In the genomic region with DNA sequence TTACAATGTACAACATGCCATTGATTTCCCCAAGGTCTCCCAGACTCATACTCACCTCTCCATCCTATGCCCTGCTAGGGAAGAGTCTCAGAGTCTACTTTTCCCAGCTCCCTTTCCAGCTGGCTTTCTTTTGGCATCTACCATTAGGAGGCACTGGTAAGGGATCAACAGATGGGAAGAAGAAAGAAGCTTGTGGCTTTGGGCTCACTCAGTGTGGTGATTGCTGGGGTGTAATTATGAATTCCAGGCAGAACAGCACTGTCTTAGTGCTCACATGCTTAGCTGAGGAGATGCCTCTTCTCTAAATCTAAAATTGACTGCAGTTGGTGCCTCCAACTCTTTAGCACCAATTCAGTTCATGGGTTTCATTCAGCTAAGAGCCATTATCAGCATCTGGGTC, we compare ENCODE assay signal across 33 cellular contexts.
"Had no signal": no experiment of that assay in that cellular context is flagged by ENCODE, and none has a peak within 500 bp of the region (broad histone marks: within the 10 kb centered on the region; RNA-seq: fewer than 3 reads in every experiment).

No MANE protein-coding gene starts in this region.

- H3K27ac Mint-ChIP-seq: activated B cell treated with CpG ODN at 0.5 μM for 24 hours; activated CD4-positive, alpha-beta memory T cell treated with anti-CD3 and anti-CD28 coated beads for 36 hours; activated CD4-positive, alpha-beta T cell treated with anti-CD3 and anti-CD28 coated beads, Interleukin-2, amount 10 ng/mL, durations not matched to agents 24 days and 14 days; activated CD8-positive, alpha-beta T cell treated with anti-CD3 and anti-CD28 coated beads for 36 hours; activated naive CD4-positive, alpha-beta T cell treated with anti-CD3 and anti-CD28 coated beads for 36 hours; activated naive CD4-positive, alpha-beta T cell treated with anti-CD3 and anti-CD28 coated beads, Interleukin-2, amount 50 U/mL, for 72 hours; activated naive CD8-positive, alpha-beta T cell treated with anti-CD3 and anti-CD28 coated beads for 36 hours; activated T-cell treated with anti-CD3 and anti-CD28 coated beads, Interleukin-2, amount 50 U/mL, for 72 hours; activated T-helper 1 cell treated with anti-CD3 and anti-CD28 coated beads, Interleukin-12 subunit alpha, Interleukin-12 subunit beta, Interleukin-2, Interleukin-4 antibody, amounts not matched to agents 30 ng/mL and 10 ng/mL and 1 ng/mL, durations not matched to agents 14 hours and 24 hours and 36 hours; activated T-helper 17 cell treated with anti-CD3 and anti-CD28 coated beads, Interleukin-2, amount 50 U/mL, for 72 hours; T-cell; T-helper 17 cell had no signal

- H3K9me3 ChIP-seq: adrenal gland, body of pancreas, breast epithelium had no signal

- H3K27ac ChIP-seq: adrenal gland, body of pancreas, brain microvascular endothelial cell, breast epithelium, VCaP had no signal

- H3K4me3 ChIP-seq: adrenal gland, body of pancreas, breast epithelium had no signal

- H3K9me3 Mint-ChIP-seq: activated B cell treated with CpG ODN at 0.5 μM for 24 hours; activated CD4-positive, alpha-beta memory T cell treated with anti-CD3 and anti-CD28 coated beads for 36 hours; activated CD4-positive, alpha-beta T cell treated with anti-CD3 and anti-CD28 coated beads, Interleukin-2, amount 10 ng/mL, durations not matched to agents 24 days and 14 days; activated CD8-positive, alpha-beta T cell treated with anti-CD3 and anti-CD28 coated beads for 36 hours; activated naive CD4-positive, alpha-beta T cell treated with anti-CD3 and anti-CD28 coated beads for 36 hours; activated naive CD4-positive, alpha-beta T cell treated with anti-CD3 and anti-CD28 coated beads, Interleukin-2, amount 50 U/mL, for 72 hours; activated naive CD8-positive, alpha-beta T cell treated with anti-CD3 and anti-CD28 coated beads for 36 hours; activated T-cell treated with anti-CD3 and anti-CD28 coated beads, Interleukin-2, amount 50 U/mL, for 4 hours; activated T-helper 1 cell treated with anti-CD3 and anti-CD28 coated beads, Interleukin-12 subunit alpha, Interleukin-12 subunit beta, Interleukin-2, Interleukin-4 antibody, amounts not matched to agents 30 ng/mL and 10 ng/mL and 1 ng/mL, durations not matched to agents 14 hours and 24 hours and 36 hours; activated T-helper 17 cell treated with anti-CD3 and anti-CD28 coated beads, Interleukin-2, amount 50 U/mL, for 72 hours had no signal

- H3K36me3 ChIP-seq: adrenal gland, brain microvascular endothelial cell, breast epithelium had no signal

- H3K4me3 Mint-ChIP-seq: activated B cell treated with CpG ODN at 0.5 μM for 24 hours; activated CD4-positive, alpha-beta memory T cell treated with anti-CD3 and anti-CD28 coated beads for 36 hours; activated CD4-positive, alpha-beta T cell treated with anti-CD3 and anti-CD28 coated beads, Interleukin-2, amount 10 ng/mL, durations not matched to agents 24 days and 14 days; activated CD8-positive, alpha-beta T cell treated with anti-CD3 and anti-CD28 coated beads for 36 hours; activated naive CD4-positive, alpha-beta T cell treated with anti-CD3 and anti-CD28 coated beads for 36 hours; activated naive CD8-positive, alpha-beta T cell treated with anti-CD3 and anti-CD28 coated beads for 36 hours; activated T-cell treated with anti-CD3 and anti-CD28 coated beads, Interleukin-2, amount 50 U/mL, for 4 hours; activated T-cell treated with anti-CD3 and anti-CD28 coated beads, Interleukin-2, amount 50 U/mL, for 72 hours; activated T-helper 1 cell treated with anti-CD3 and anti-CD28 coated beads, Interleukin-12 subunit alpha, Interleukin-12 subunit beta, Interleukin-2, Interleukin-4 antibody, amounts not matched to agents 30 ng/mL and 10 ng/mL and 1 ng/mL, durations not matched to agents 14 hours and 24 hours and 36 hours; activated T-helper 17 cell treated with anti-CD3 and anti-CD28 coated beads, Interleukin-2, amount 50 U/mL, for 72 hours; T-cell; T-helper 17 cell had no signal

- H3K27me3 ChIP-seq: adrenal gland, body of pancreas, brain microvascular endothelial cell, breast epithelium had no signal

- H3K4me1 ChIP-seq: adrenal gland, body of pancreas, breast epithelium had no signal

- DNase-seq: activated B cell treated with CpG ODN at 0.5 μM for 24 hours; activated CD4-positive, alpha-beta memory T cell treated with anti-CD3 and anti-CD28 coated beads for 36 hours; activated CD4-positive, alpha-beta T cell treated with anti-CD3 and anti-CD28 coated beads for 4 hours; activated CD4-positive, alpha-beta T cell treated with anti-CD3 and anti-CD28 coated beads, Interleukin-2, amount 10 ng/mL, durations not matched to agents 24 days and 14 days; activated CD4-positive, alpha-beta T cell treated with anti-CD3 and anti-CD28 coated beads, Interleukin-2, amount 50 U/mL, for 1 hour; activated CD4-positive, alpha-beta T cell treated with anti-CD3 and anti-CD28 coated beads, Interleukin-2, amount 50 U/mL, for 4 hours; activated CD4-positive, CD25-positive, alpha-beta regulatory T cell treated with anti-CD3 and anti-CD28 coated beads, Interleukin-2, amount 50 U/mL, for 72 hours; activated CD8-positive, alpha-beta memory T cell treated with anti-CD3 and anti-CD28 coated beads, Interleukin-2, amount 50 U/mL, for 4 hours; activated CD8-positive, alpha-beta T cell treated with anti-CD3 and anti-CD28 coated beads for 36 hours; activated effector memory CD4-positive, alpha-beta T cell treated with anti-CD3 and anti-CD28 coated beads, Interleukin-2, amount 50 U/mL, for 16 hours; activated gamma-delta T cell treated with Interleukin-2 at 50 U/mL for 16 hours; activated naive CD4-positive, alpha-beta T cell; activated naive CD4-positive, alpha-beta T cell treated with anti-CD3 and anti-CD28 coated beads for 36 hours; activated naive CD4-positive, alpha-beta T cell treated with anti-CD3 and anti-CD28 coated beads, Interleukin-2, amount 50 U/mL, for 16 hours; activated naive CD8-positive, alpha-beta T cell treated with anti-CD3 and anti-CD28 coated beads for 36 hours; activated T-cell treated with anti-CD3 and anti-CD28 coated beads for 4 hours; activated T-cell treated with anti-CD3 and anti-CD28 coated beads, Interleukin-2, amount 50 U/mL, for 1 hour; activated T-cell treated with anti-CD3 and anti-CD28 coated beads, Interleukin-2, amount 50 U/mL, for 4 hours; activated T-cell treated with anti-CD3 and anti-CD28 coated beads, Interleukin-2, amount 50 U/mL, for 72 hours; adrenal gland; amniotic stem cell; aorta; body of pancreas; brain microvascular endothelial cell; central memory CD4-positive, alpha-beta T cell; T-cell; T-helper 17 cell; T1000 had no signal

- H3K27me3 Mint-ChIP-seq: activated B cell treated with CpG ODN at 0.5 μM for 24 hours; activated CD4-positive, alpha-beta T cell treated with anti-CD3 and anti-CD28 coated beads, Interleukin-2, amount 10 ng/mL, durations not matched to agents 24 days and 14 days; activated naive CD8-positive, alpha-beta T cell treated with anti-CD3 and anti-CD28 coated beads for 36 hours; activated T-helper 17 cell treated with anti-CD3 and anti-CD28 coated beads, Interleukin-2, amount 50 U/mL, for 72 hours; T-cell had no signal

- H3K4me1 Mint-ChIP-seq: activated CD4-positive, alpha-beta T cell treated with anti-CD3 and anti-CD28 coated beads, Interleukin-2, amount 10 ng/mL, durations not matched to agents 24 days and 14 days; activated naive CD8-positive, alpha-beta T cell treated with anti-CD3 and anti-CD28 coated beads for 36 hours; activated T-helper 17 cell treated with anti-CD3 and anti-CD28 coated beads, Interleukin-2, amount 50 U/mL, for 72 hours; T-cell; T-helper 17 cell had no signal

- H3K36me3 Mint-ChIP-seq: activated CD4-positive, alpha-beta memory T cell treated with anti-CD3 and anti-CD28 coated beads for 36 hours; activated naive CD4-positive, alpha-beta T cell treated with anti-CD3 and anti-CD28 coated beads, Interleukin-2, amount 50 U/mL, for 72 hours; activated naive CD8-positive, alpha-beta T cell treated with anti-CD3 and anti-CD28 coated beads for 36 hours; T-cell had no signal

- ATAC-seq: activated CD8-positive, alpha-beta T cell treated with anti-CD3 and anti-CD28 coated beads for 36 hours; activated naive CD4-positive, alpha-beta T cell treated with anti-CD3 and anti-CD28 coated beads, Interleukin-2, amount 50 U/mL, for 72 hours; activated T-cell treated with anti-CD3 and anti-CD28 coated beads, Interleukin-2, amount 50 U/mL, for 4 hours; activated T-cell treated with anti-CD3 and anti-CD28 coated beads, Interleukin-2, amount 50 U/mL, for 72 hours; activated T-helper 17 cell treated with anti-CD3 and anti-CD28 coated beads, Interleukin-2, amount 50 U/mL, for 72 hours; body of pancreas; T-cell; T-helper 17 cell had no signal
